ENCODE assay signal across 8 cellular contexts in the genomic region with DNA sequence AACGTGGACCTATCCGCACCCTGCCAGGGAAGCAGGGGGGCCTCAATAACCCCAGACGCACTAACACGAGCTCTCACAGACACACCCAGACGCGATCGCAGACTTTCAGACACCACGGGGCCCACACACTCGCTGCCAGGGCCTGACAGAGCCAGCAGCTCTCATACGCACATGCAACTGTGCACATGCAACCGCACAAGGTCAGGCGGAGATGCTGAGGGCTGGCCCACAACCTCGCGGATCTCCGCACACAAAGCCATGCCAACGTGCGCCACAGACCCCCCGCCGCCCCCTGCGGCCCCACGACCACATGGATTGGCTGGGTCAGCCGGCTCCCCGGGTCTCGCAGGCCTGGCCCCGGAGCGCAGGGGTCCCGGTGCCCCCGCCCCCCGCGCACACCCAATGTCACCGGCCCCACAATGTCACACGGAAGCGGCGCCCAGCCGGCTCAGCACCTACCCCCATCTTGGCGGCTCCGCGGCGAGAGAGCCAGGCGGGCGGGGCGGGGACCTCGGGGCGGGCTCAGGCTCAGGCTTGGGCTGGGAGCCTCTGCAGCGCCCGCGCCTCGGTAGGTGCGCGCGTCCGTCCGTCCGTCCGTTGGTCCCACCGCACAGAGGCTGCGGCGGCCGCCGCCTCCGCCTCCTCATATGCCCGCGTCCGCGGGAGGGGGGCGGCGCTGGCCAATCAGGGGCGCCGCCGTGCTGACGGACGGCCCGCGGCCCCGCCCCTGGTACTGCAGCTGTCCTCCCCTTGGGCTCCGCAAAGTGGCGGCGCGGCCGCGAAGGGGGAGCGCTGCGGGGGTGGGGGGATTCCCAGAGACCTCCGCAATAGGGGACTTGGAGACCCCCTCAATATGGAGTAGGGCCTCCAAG. TPM values are rescaled to one million over a fixed set of nuclear protein-coding genes. Genes with fewer than 3 reads are reported as not detected.
DNase-seq lines count a peak whose midpoint lies in the region; ATAC-seq and TF ChIP-seq lines count a peak whose summit lies in the region.

TSS of gene ATP1A3 (minus strand) at position 619 of the 872 bp plus-strand sequence. CDS start at position 465, 154 bp downstream.

- H3K27me3 Mint-ChIP-seq in progenitor cell of endocrine pancreas = peaks cover 54% of the 10 kb centered on the region

- peaks cover 64% of the 10 kb centered on the region for H3K27me3 ChIP-seq in cardiac muscle cell

- no peaks in the 10 kb centered on the region for H3K9me3 Mint-ChIP-seq in progenitor cell of endocrine pancreas (ENCODE audit: low read depth)

- no peaks in the 10 kb centered on the region for H3K9me3 ChIP-seq in cardiac muscle cell (ENCODE audit: low read depth)

- peak within 1 kb of the TSS; percentile 47 for H3K4me3 Mint-ChIP-seq in progenitor cell of endocrine pancreas (ENCODE audit: low read depth)

- TF ChIP-seq CTCF in cardiac muscle cell (IDR thresholded peaks at IDR 0.05; ENCODE audit: low read depth, low read length) = no peak
- no peak for TF ChIP-seq CTCF in progenitor cell of endocrine pancreas (IDR thresholded peaks at IDR 0.05; ENCODE audit: unreplicated experiment)

- in situ Hi-C loops in KBM-7 (cut with MboI; ENCODE audit: low pct_unique_long_range_greater_than_20kb, low sequenced_read_pairs) = no loop called here

- DNase-seq in DMS79 (lab: John Stamatoyannopoulos, UW) = peak; percentile 29
- peak; percentile 76 for DNase-seq in KBM-7
- DNase-seq in SHP77 treated with DMSO at 0.1 percent for 48 hours (lab: John Stamatoyannopoulos, UW) = peak; percentile 67
- DNase-seq in activated naive CD4-positive, alpha-beta T cell treated with anti-CD3 and anti-CD28 coated beads, Interleukin-2, amount 50 U/mL, for 16 hours = peak; percentile 71
- peak; percentile 60 to 75 for DNase-seq in cardiac muscle cell (ENCODE audit: low read depth in 1 of 2, low spot score in 1 of 2)
- no peak for DNase-seq in progenitor cell of endocrine pancreas (ENCODE audit: low spot score, unreplicated experiment)
- no peak for DNase-seq in HuH-7.5 (ENCODE audit: low spot score)

- peak within 1 kb of the TSS; percentile 7 for H3K27ac Mint-ChIP-seq in progenitor cell of endocrine pancreas

- peaks cover 4% of the 10 kb centered on the region for H3K4me1 Mint-ChIP-seq in progenitor cell of endocrine pancreas (ENCODE audit: low read depth)

- H3K27ac ChIP-seq in cardiac muscle cell = no peak within 1 kb of the TSS

- ATAC-seq in GM18505 (IDR thresholded peaks at IDR 0.05; ENCODE audit: unreplicated experiment) = no peak

- H3K36me3 Mint-ChIP-seq in progenitor cell of endocrine pancreas (ENCODE audit: insufficient read depth) = no peaks in the 10 kb centered on the region

- no peak for TF ChIP-seq POLR2A in GM18505 (IDR thresholded peaks at IDR 0.05; ENCODE audit: borderline replicate concordance, extremely low read depth, insufficient read depth, insufficient read length)

- H3K4me3 ChIP-seq in cardiac muscle cell = peak within 1 kb of the TSS; percentile 41

- no peaks in the 10 kb centered on the region for H3K36me3 ChIP-seq in cardiac muscle cell

- H3K4me1 ChIP-seq in cardiac muscle cell (ENCODE audit: low read depth) = peaks cover 6% of the 10 kb centered on the region

RNA-seq across cellular contexts. Expression of gene ATP1A3, which starts in this region (rescaled TPM):
- total RNA-seq in cardiac muscle cell (4.5 and 6.1 TPM in 2 replicates), progenitor cell of endocrine pancreas (0.29 TPM in 2 replicates)
- polyA plus RNA-seq in cardiac muscle cell = 8.1 and 9.9 TPM in 2 replicates

Comparison
In these comparisons a context has a peak if more than half of its experiments do, and no peak if none do; other contexts are left out.
1. DNase-seq: peak in DMS79 (single experiment), KBM-7 (single experiment), SHP77 treated with DMSO at 0.1 percent for 48 hours (single experiment), activated naive CD4-positive, alpha-beta T cell treated with anti-CD3 and anti-CD28 coated beads, Interleukin-2, amount 50 U/mL, for 16 hours (single experiment) and cardiac muscle cell (2 of 2); none in progenitor cell of endocrine pancreas (single experiment) and HuH-7.5 (single experiment).